ENCODE assay signal across 7 cellular contexts in genomic region chr5:14142202-14142855, GRCh38. TPM values are rescaled to one million over a fixed set of nuclear protein-coding genes. Genes with fewer than 3 reads are reported as not detected.
DNase-seq lines count a peak whose midpoint lies in the region; ATAC-seq and TF ChIP-seq lines count a peak whose summit lies in the region.

No MANE protein-coding gene starts in this region.

- peak overlapping the region; percentile 53 for H3K4me3 ChIP-seq in WI38 (ENCODE audit: low read depth, low read length)
- H3K4me3 ChIP-seq in hepatocyte: peak overlapping the region; percentile 81

- no peaks in the 10 kb centered on the region for H3K36me3 Mint-ChIP-seq in stimulated activated effector memory CD8-positive, alpha-beta T cell treated with anti-CD3 and anti-CD28 coated beads, Interleukin-12 subunit alpha, Interleukin-12 subunit beta, amount 100 ng/mL, for 72 hours

- H3K27ac Mint-ChIP-seq in stimulated activated effector memory CD8-positive, alpha-beta T cell treated with anti-CD3 and anti-CD28 coated beads, Interleukin-12 subunit alpha, Interleukin-12 subunit beta, amount 100 ng/mL, for 72 hours: no peak overlapping the region

- TF ChIP-seq CTCF in WI38 (IDR thresholded peaks at IDR 0.05; ENCODE audit: low read depth, low read length) (no peak), hepatocyte (IDR thresholded peaks at IDR 0.05; ENCODE audit: poor library complexity) (no peak)

- peaks cover 21% of the 10 kb centered on the region for H3K4me1 ChIP-seq in hepatocyte (ENCODE audit: insufficient read depth)

- H2AFZ ChIP-seq in hepatocyte: peak overlapping the region; percentile 86

- peak; percentile 6 for ATAC-seq in GM18517 (IDR thresholded peaks at IDR 0.05; ENCODE audit: unreplicated experiment)
- ATAC-seq in HG02588 (IDR thresholded peaks at IDR 0.05; ENCODE audit: unreplicated experiment): peak; percentile 1
- no peak for ATAC-seq in stimulated activated effector memory CD8-positive, alpha-beta T cell treated with anti-CD3 and anti-CD28 coated beads, Interleukin-12 subunit alpha, Interleukin-12 subunit beta, amount 100 ng/mL, for 72 hours

- peak overlapping the region; percentile 65 for H3K4me3 Mint-ChIP-seq in stimulated activated effector memory CD8-positive, alpha-beta T cell treated with anti-CD3 and anti-CD28 coated beads, Interleukin-12 subunit alpha, Interleukin-12 subunit beta, amount 100 ng/mL, for 72 hours

- H3K27me3 ChIP-seq in hepatocyte: peaks cover 7% of the 10 kb centered on the region

- H3K9me2 ChIP-seq in hepatocyte (replicated peaks; ENCODE audit: insufficient read depth): no peaks in the 10 kb centered on the region

- H4K20me1 ChIP-seq in hepatocyte (ENCODE audit: insufficient read depth, poor library complexity, severe bottlenecking): peaks cover 26% of the 10 kb centered on the region

- H3K4me2 ChIP-seq in hepatocyte: peak overlapping the region; percentile 88

- WGBS in hepatocyte (ENCODE audit: low lambda C conversion rate, missing lambda C conversion rate): 12% methylated on average over 20 of the region's 20 CpGs

- peaks cover 2% of the 10 kb centered on the region for H3K9me3 Mint-ChIP-seq in stimulated activated effector memory CD8-positive, alpha-beta T cell treated with anti-CD3 and anti-CD28 coated beads, Interleukin-12 subunit alpha, Interleukin-12 subunit beta, amount 100 ng/mL, for 72 hours

- peak overlapping the region; percentile 91 for H3K27ac ChIP-seq in hepatocyte

- H3K36me3 ChIP-seq in hepatocyte (replicated peaks; ENCODE audit: insufficient read depth, low read depth): no peaks in the 10 kb centered on the region

- peaks cover 12% of the 10 kb centered on the region for H3K4me1 Mint-ChIP-seq in stimulated activated effector memory CD8-positive, alpha-beta T cell treated with anti-CD3 and anti-CD28 coated beads, Interleukin-12 subunit alpha, Interleukin-12 subunit beta, amount 100 ng/mL, for 72 hours

- H3K79me2 ChIP-seq in hepatocyte: peaks cover 30% of the 10 kb centered on the region

- H3K9me3 ChIP-seq in hepatocyte (ENCODE audit: low read depth): no peaks in the 10 kb centered on the region

- DNase-seq in hepatocyte (ENCODE audit: low spot score): no peak
- DNase-seq in stimulated activated effector memory CD8-positive, alpha-beta T cell treated with anti-CD3 and anti-CD28 coated beads, Interleukin-12 subunit alpha, Interleukin-12 subunit beta, amount 100 ng/mL, for 72 hours (ENCODE audit: low spot score in 2 of 2): no peak
- no peak for DNase-seq in HPDE6-E6E7 (ENCODE audit: extremely low spot score)
- no peak for DNase-seq in SIG-M5 treated with dmso at 0.1 percent for 504 hours (lab: John Stamatoyannopoulos, UW; ENCODE audit: unreplicated experiment)

RNA-seq across cellular contexts. Expression of gene TRIO, which starts 0.8 kb away (rescaled TPM):
- total RNA-seq in hepatocyte: 63.0 and 78.2 TPM in 2 replicates
- 18.5 and 25.6 TPM in 2 replicates for polyA plus RNA-seq in hepatocyte
